Comparison of ENCODE assay signal across 8 cellular contexts in the genomic region with DNA sequence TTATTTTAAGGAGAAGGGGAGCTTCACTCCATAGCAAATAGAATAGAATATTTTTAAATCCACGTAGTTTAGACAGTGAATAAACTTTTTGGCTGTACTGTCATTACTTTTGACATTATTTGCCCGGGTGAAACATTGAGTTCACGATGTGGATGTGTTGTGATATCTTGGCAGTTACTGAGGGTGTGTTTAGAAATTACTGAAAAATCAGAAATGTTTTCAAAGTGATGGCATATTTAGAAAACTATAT.
DNase-seq lines count a peak whose midpoint lies in the region; ATAC-seq lines count a peak whose summit lies in the region.

No MANE protein-coding gene starts in this region.

- no peaks in the 10 kb centered on the region for H3K9me3 Mint-ChIP-seq in effector memory CD8-positive, alpha-beta T cell

- peaks cover 0 to 28% (median 15%) of the 10 kb centered on the region in 11 experiments; a peak in 9 of 22 replicates for H4K20me1 ChIP-seq in BLaER1 treated with 17β-estradiol and CSF1 and Interleukin-3, amounts not matched to agents 10 nM and 100 nM

- no peaks in the 10 kb centered on the region for H3K9me3 ChIP-seq in BLaER1 treated with 17β-estradiol and CSF1 and Interleukin-3, amounts not matched to agents 10 nM and 100 nM (replicated peaks in 1 of 11)
- H3K9me3 ChIP-seq in NT2/D1 (ENCODE audit: insufficient read depth, low read length) (no peaks in the 10 kb centered on the region), neuron (ENCODE audit: low read length) (no peaks in the 10 kb centered on the region)

- DNase-seq in NT2/D1 (ENCODE audit: low read depth, low spot score) (no peak), NOMO-1 (lab: John Stamatoyannopoulos, UW; ENCODE audit: unreplicated experiment in 2 of 2) (no peak), SW 1271 (lab: John Stamatoyannopoulos, UW) (no peak)
- no peak for DNase-seq in effector memory CD8-positive, alpha-beta T cell
- no peak for DNase-seq in central memory CD4-positive, alpha-beta T cell

- H3K9ac ChIP-seq in BLaER1 treated with 17β-estradiol and CSF1 and Interleukin-3, amounts not matched to agents 10 nM and 100 nM = peak overlapping the region; percentile 54 to 90 (median 86)
- H3K9ac ChIP-seq in NT2/D1 (ENCODE audit: insufficient read length, low read depth) = peak overlapping the region; percentile 82

- peaks cover 16 to 32% (median 26%) of the 10 kb centered on the region in 10 experiments for H3K4me1 ChIP-seq in BLaER1 treated with 17β-estradiol and CSF1 and Interleukin-3, amounts not matched to agents 10 nM and 100 nM
- peaks cover 3% of the 10 kb centered on the region for H3K4me1 ChIP-seq in NT2/D1 (ENCODE audit: insufficient read depth, insufficient read length)
- H3K4me1 ChIP-seq in neuron (ENCODE audit: insufficient read depth, low read length) = peaks cover 8% of the 10 kb centered on the region

- peaks cover 22 to 27% of the 10 kb centered on the region in 2 donors for H3K4me1 Mint-ChIP-seq in effector memory CD8-positive, alpha-beta T cell (ENCODE audit: low read depth in 2 of 2)

- peaks cover 9% of the 10 kb centered on the region for H3K36me3 Mint-ChIP-seq in effector memory CD8-positive, alpha-beta T cell (ENCODE audit: insufficient read depth)

- ATAC-seq in effector memory CD8-positive, alpha-beta T cell (replicated peaks) = no peak
- ATAC-seq in HG03039 (IDR thresholded peaks at IDR 0.05; ENCODE audit: unreplicated experiment) = no peak

- H3K27ac Mint-ChIP-seq in effector memory CD8-positive, alpha-beta T cell = peak overlapping the region; percentile 91 to 92

- peak overlapping the region; percentile 88 to 93 for H3K4me3 Mint-ChIP-seq in effector memory CD8-positive, alpha-beta T cell

- H2AFZ ChIP-seq in neuron (ENCODE audit: low read depth, low read length) = peak overlapping the region; percentile 83

- peak overlapping the region; percentile 69 to 89 (median 83) for H3K4me2 ChIP-seq in BLaER1 treated with 17β-estradiol and CSF1 and Interleukin-3, amounts not matched to agents 10 nM and 100 nM

- H3K27me3 ChIP-seq in BLaER1 treated with 17β-estradiol and CSF1 and Interleukin-3, amounts not matched to agents 10 nM and 100 nM = no peaks in the 10 kb centered on the region
- H3K27me3 ChIP-seq in NT2/D1 (ENCODE audit: insufficient read depth, insufficient read length) (no peaks in the 10 kb centered on the region), neuron (ENCODE audit: insufficient read depth, low read length) (no peaks in the 10 kb centered on the region)

- H3K4me3 ChIP-seq in BLaER1 treated with 17β-estradiol and CSF1 and Interleukin-3, amounts not matched to agents 10 nM and 100 nM = peak overlapping the region; percentile 80 to 99 (median 94)
- H3K4me3 ChIP-seq in NT2/D1 (ENCODE audit: insufficient read length, low read depth) (peak overlapping the region; percentile 95), neuron (ENCODE audit: low read length) (peak overlapping the region; percentile 66)

- H3K27ac ChIP-seq in BLaER1 treated with 17β-estradiol and CSF1 and Interleukin-3, amounts not matched to agents 10 nM and 100 nM = peak overlapping the region in 9 of 11 experiments; percentile 16 to 87 (median 82); a peak in 11 of 22 replicates

- H3K36me3 ChIP-seq in BLaER1 treated with 17β-estradiol and CSF1 and Interleukin-3, amounts not matched to agents 10 nM and 100 nM = peaks cover 5 to 9% (median 6%) of the 10 kb centered on the region in 11 experiments; a peak in 19 of 22 replicates
- H3K36me3 ChIP-seq in NT2/D1 (ENCODE audit: insufficient read depth, insufficient read length, low read length) = peaks cover 7% of the 10 kb centered on the region
- peaks cover 2% of the 10 kb centered on the region for H3K36me3 ChIP-seq in neuron (ENCODE audit: insufficient read depth, low read length)

- H3K27me3 Mint-ChIP-seq in effector memory CD8-positive, alpha-beta T cell = peaks cover 0 to 9% of the 10 kb centered on the region in 2 donors
